In the genomic region with DNA sequence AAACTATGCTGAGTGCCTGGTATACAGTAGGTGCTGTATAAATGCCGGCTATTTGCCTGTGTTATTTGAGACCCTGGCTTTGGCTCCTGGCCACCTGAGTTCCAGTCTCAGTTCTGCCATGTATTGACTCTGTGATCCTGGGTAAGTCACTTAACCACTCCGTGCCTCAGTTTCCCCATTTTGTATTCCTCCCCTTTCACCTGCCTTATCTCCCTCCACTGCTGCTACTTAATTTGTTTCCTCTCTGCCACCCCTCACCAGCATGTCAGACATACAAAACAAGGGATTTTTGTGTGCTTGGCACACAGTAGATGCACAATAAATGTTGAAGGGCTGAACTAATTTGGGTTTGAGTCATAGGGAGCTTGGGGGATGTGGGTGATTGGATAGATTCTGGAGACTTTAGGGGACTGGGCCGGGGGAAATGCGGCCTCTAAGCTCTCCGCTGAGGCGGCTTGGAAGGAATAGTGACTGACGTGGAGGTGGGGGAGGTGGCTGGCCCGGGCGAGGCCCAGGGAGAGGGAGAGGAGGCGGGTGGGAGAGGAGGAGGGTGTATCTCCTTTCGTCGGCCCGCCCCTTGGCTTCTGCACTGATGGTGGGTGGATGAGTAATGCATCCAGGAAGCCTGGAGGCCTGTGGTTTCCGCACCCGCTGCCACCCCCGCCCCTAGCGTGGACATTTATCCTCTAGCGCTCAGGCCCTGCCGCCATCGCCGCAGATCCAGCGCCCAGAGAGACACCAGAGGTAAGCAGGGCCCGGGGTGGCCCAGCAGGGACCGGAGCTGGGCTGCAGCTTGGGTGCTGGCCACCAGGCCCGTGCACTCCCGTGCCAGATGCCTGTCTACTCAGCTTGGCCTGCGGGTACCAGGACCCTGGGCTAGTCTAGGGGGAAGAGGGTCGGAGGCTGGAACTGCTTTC, we compare ENCODE assay signal across 8 cellular contexts. TPM values are rescaled to one million over a fixed set of nuclear protein-coding genes. Genes with fewer than 3 reads are reported as not detected.
DNase-seq lines count a peak whose midpoint lies in the region; ATAC-seq and TF ChIP-seq lines count a peak whose summit lies in the region.

Gene TIMP1, plus strand, starts transcription at position 706 of the 917 bp plus-strand sequence. CDS start 980 bp downstream, outside the sequence.

- POLR2A ChIA-PET in CD8-positive, alpha-beta T cell (lab: Charles Lee) = interaction anchor here (0.7 to 1.0 kb wide), 3 partner anchors 10 to 68 kb away, joined by 3 read pairs; no protein-coding TSS in a partner anchor
- POLR2A ChIA-PET in T-cell (lab: Charles Lee) = interaction anchor here in 1 of 2 donors (0.6 kb wide), 1 partner anchor 68 kb away, joined by 5 read pairs; no protein-coding TSS in a partner anchor

- DNase-seq in CD8-positive, alpha-beta T cell = peak; percentile 31 to 82 (median 74)
- peak in 74 of 76 experiments; percentile 12 to 92 (median 82) for DNase-seq in HUDEP-2 (lab: John Stamatoyannopoulos, UW; ENCODE audit: unreplicated experiment in 76 of 76)
- DNase-seq in T-cell = peak; percentile 46 to 80 (median 62)
- peak; percentile 86 to 96 (median 94) for DNase-seq in adrenal gland
- peak; percentile 94 for DNase-seq in left cardiac atrium
- DNase-seq in progenitor cell of endocrine pancreas (ENCODE audit: low spot score, unreplicated experiment) = peak; percentile 35
- peak; percentile 90 for DNase-seq in upper lobe of right lung

- peaks cover 10% of the 10 kb centered on the region for H3K4me1 ChIP-seq in CD8-positive, alpha-beta T cell (ENCODE audit: insufficient read depth, low read length)
- peaks cover 0 to 6% of the 10 kb centered on the region in 2 donors for H3K4me1 ChIP-seq in adrenal gland (replicated peaks in 1 of 2)
- no peaks in the 10 kb centered on the region for H3K4me1 ChIP-seq in upper lobe of right lung

- whole genome bisulfite sequencing in adrenal gland, 4 donors = 3 to 39% (median 16%) methylated on average over 4 to 28 of the region's 28 CpGs

- TF ChIP-seq CTCF in CD8-positive, alpha-beta T cell (IDR thresholded peaks at IDR 0.05) = no peak
- TF ChIP-seq CTCF in adrenal gland (IDR thresholded peaks at IDR 0.05) = no peak
- no peak for TF ChIP-seq CTCF in progenitor cell of endocrine pancreas (IDR thresholded peaks at IDR 0.05; ENCODE audit: unreplicated experiment)
- TF ChIP-seq CTCF in upper lobe of right lung (IDR thresholded peaks at IDR 0.05) = no peak

- H3K27ac Mint-ChIP-seq in CD8-positive, alpha-beta T cell = peak within 1 kb of the TSS; percentile 87
- H3K27ac Mint-ChIP-seq in T-cell (peak within 1 kb of the TSS; percentile 85 to 92), progenitor cell of endocrine pancreas (no peak within 1 kb of the TSS)

- CTCF ChIA-PET in CD8-positive, alpha-beta T cell (lab: Charles Lee) = interaction anchor here (1.1 kb wide), 1 partner anchor 58 kb away, joined by 3 read pairs; no protein-coding TSS in a partner anchor
- CTCF ChIA-PET in T-cell (lab: Charles Lee) = interaction anchor here (0.6 to 0.7 kb wide), 3 partner anchors 36 to 1216 kb away, joined by 3 to 6 read pairs (median 4); no protein-coding TSS in a partner anchor

- peaks cover 8% of the 10 kb centered on the region for H3K36me3 Mint-ChIP-seq in CD8-positive, alpha-beta T cell
- H3K36me3 Mint-ChIP-seq in T-cell = peaks cover 16% of the 10 kb centered on the region
- H3K36me3 Mint-ChIP-seq in progenitor cell of endocrine pancreas (ENCODE audit: insufficient read depth) = peaks cover 6% of the 10 kb centered on the region

- H3K9me3 ChIP-seq in CD8-positive, alpha-beta T cell (ENCODE audit: low read length) = no peaks in the 10 kb centered on the region
- H3K9me3 ChIP-seq in adrenal gland (replicated peaks in 1 of 3) (no peaks in the 10 kb centered on the region), upper lobe of right lung (no peaks in the 10 kb centered on the region)

- H3K27me3 ChIP-seq in CD8-positive, alpha-beta T cell (ENCODE audit: insufficient read depth, low read length) = no peaks in the 10 kb centered on the region
- no peaks in the 10 kb centered on the region for H3K27me3 ChIP-seq in adrenal gland
- H3K27me3 ChIP-seq in upper lobe of right lung = no peaks in the 10 kb centered on the region

- intact Hi-C loops in CD8-positive, alpha-beta T cell (cut with DNase I, micrococcal nuclease) = loop anchor here (2.0 to 5.0 kb wide), 3 partner anchors 37 to 77 kb away; partner anchors contain the start of genes SYN1 (in 1 of the 2) and UXT (in 1 of the 2)
- intact Hi-C loops in adrenal gland (cut with DNase I) (no loop called here), left cardiac atrium (cut with DNase I) (no loop called here), upper lobe of right lung (cut with DNase I) (no loop called here)

- peak within 1 kb of the TSS; percentile 76 for H3K4me3 Mint-ChIP-seq in CD8-positive, alpha-beta T cell
- H3K4me3 Mint-ChIP-seq in T-cell = peak within 1 kb of the TSS; percentile 70 to 80 (median 77)
- H3K4me3 Mint-ChIP-seq in progenitor cell of endocrine pancreas (ENCODE audit: low read depth) = peak within 1 kb of the TSS; percentile 61

- H3K4me1 Mint-ChIP-seq in CD8-positive, alpha-beta T cell (ENCODE audit: low read depth) = peaks cover 32% of the 10 kb centered on the region
- H3K4me1 Mint-ChIP-seq in T-cell (peaks cover 25 to 50% (median 28%) of the 10 kb centered on the region in 3 donors), progenitor cell of endocrine pancreas (ENCODE audit: low read depth) (peaks cover 5% of the 10 kb centered on the region)

- no peaks in the 10 kb centered on the region for H3K27me3 Mint-ChIP-seq in CD8-positive, alpha-beta T cell (ENCODE audit: low read depth)
- H3K27me3 Mint-ChIP-seq in T-cell (peaks cover 0 to 4% of the 10 kb centered on the region in 2 donors), progenitor cell of endocrine pancreas (no peaks in the 10 kb centered on the region)

- peak; percentile 95 for ATAC-seq in CD8-positive, alpha-beta T cell
- ATAC-seq in GM21390 (IDR thresholded peaks at IDR 0.05; ENCODE audit: unreplicated experiment) = peak; percentile 84
- peak; percentile 93 to 97 (median 96) for ATAC-seq in T-cell (replicated peaks in 1 of 4)
- ATAC-seq in left cardiac atrium = peak; percentile 93 to 95
- ATAC-seq in upper lobe of right lung = peak; percentile 96

- H3K4me3 ChIP-seq in CD8-positive, alpha-beta T cell (ENCODE audit: low read depth, low read length) = peak within 1 kb of the TSS; percentile 40
- peak within 1 kb of the TSS in 3 of 4 donors; percentile 14 to 61 (median 24) for H3K4me3 ChIP-seq in adrenal gland
- H3K4me3 ChIP-seq in upper lobe of right lung = peak within 1 kb of the TSS; percentile 56

- peak in 1 of 2 donors; percentile 57 for TF ChIP-seq POLR2A in adrenal gland (IDR thresholded peaks at IDR 0.05)

- no peaks in the 10 kb centered on the region for H3K36me3 ChIP-seq in CD8-positive, alpha-beta T cell (ENCODE audit: insufficient read depth, low read length)
- H3K36me3 ChIP-seq in adrenal gland (replicated peaks in 1 of 2) (peaks cover 0 to 11% of the 10 kb centered on the region in 2 donors), upper lobe of right lung (no peaks in the 10 kb centered on the region)

- peak within 1 kb of the TSS; percentile 47 for H3K27ac ChIP-seq in CD8-positive, alpha-beta T cell (ENCODE audit: low read depth, low read length)
- peak within 1 kb of the TSS in 4 of 5 donors; percentile 60 to 92 (median 76) for H3K27ac ChIP-seq in adrenal gland
- peak within 1 kb of the TSS; percentile 77 for H3K27ac ChIP-seq in upper lobe of right lung

- H3K9me3 Mint-ChIP-seq in CD8-positive, alpha-beta T cell = no peaks in the 10 kb centered on the region
- H3K9me3 Mint-ChIP-seq in T-cell (no peaks in the 10 kb centered on the region), progenitor cell of endocrine pancreas (ENCODE audit: low read depth) (peaks cover 10% of the 10 kb centered on the region)

RNA-seq across cellular contexts. Expression of gene TIMP1, which starts in this region (rescaled TPM):
- total RNA-seq in CD8-positive, alpha-beta T cell = 10 to 100 TPM; 16.1 to 17.4 TPM
- total RNA-seq in T-cell = 100 to 1,000 TPM in 1 of 5 donors, 10 to 100 TPM in 4; 28.7 to 120 (median 59.7) TPM
- total RNA-seq in adrenal gland = 1,000 to 10,000 TPM in 2 of 8 donors, 100 to 1,000 TPM in 6; 560 to 1,511 (median 704) TPM
- polyA plus RNA-seq in adrenal gland = 1,000 to 10,000 TPM in 2 of 3 donors, 100 to 1,000 TPM in 1; 415 to 3,693 (median 3,244) TPM
- total RNA-seq in left cardiac atrium = 100 to 1,000 TPM; 377 to 605 TPM
- 29.1 and 33.0 TPM in 2 replicates for total RNA-seq in progenitor cell of endocrine pancreas
- 324 TPM for total RNA-seq in upper lobe of right lung

Comparison
In these comparisons a context has a peak if more than half of its experiments do, and no peak if none do; other contexts are left out.
1. Peak in every context shown above with its lines: DNase-seq, ATAC-seq, H3K4me3 ChIP-seq and H3K27ac ChIP-seq.
2. DNase-seq: peak in every context shown above with its lines; median percentile 94 in adrenal gland; 94 in left cardiac atrium; 90 in upper lobe of right lung; 82 in HUDEP-2; 74 in CD8-positive, alpha-beta T cell; 62 in T-cell; 35 in progenitor cell of endocrine pancreas.
3. intact Hi-C loops: an anchor here in CD8-positive, alpha-beta T cell (2.0 to 5.0 kb wide); none called in adrenal gland, left cardiac atrium and upper lobe of right lung.